In the genomic region with DNA sequence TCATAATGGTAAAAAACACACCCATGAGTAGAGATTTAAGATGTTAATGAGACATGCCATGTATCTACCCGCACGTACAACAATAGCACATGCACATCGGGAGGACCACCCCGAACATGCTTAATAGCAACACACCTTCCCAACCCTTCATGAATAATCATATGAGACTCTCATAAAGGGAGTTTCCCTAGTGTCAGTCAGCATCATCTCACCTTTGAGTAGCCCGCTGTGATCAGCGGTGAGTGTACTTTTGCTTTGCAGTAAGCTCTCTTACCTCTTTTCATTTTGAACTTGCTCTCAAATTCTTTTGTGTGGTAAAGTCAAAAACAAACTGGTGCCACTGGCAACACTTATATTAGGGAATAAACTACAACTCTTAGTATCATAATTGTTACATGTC, we compare ENCODE assay signal across 1 cellular context.
TF ChIP-seq lines count a peak whose summit lies in the region.

No MANE protein-coding gene starts in this region.

TF ChIP-seq in SK-N-SH treated with all-trans-retinoic acid at 6 μM for 48 hours, 23 proteins besides CTCF, POLR2A, EP300 and RAD21:
- TF ChIP-seq, protein P1, sequence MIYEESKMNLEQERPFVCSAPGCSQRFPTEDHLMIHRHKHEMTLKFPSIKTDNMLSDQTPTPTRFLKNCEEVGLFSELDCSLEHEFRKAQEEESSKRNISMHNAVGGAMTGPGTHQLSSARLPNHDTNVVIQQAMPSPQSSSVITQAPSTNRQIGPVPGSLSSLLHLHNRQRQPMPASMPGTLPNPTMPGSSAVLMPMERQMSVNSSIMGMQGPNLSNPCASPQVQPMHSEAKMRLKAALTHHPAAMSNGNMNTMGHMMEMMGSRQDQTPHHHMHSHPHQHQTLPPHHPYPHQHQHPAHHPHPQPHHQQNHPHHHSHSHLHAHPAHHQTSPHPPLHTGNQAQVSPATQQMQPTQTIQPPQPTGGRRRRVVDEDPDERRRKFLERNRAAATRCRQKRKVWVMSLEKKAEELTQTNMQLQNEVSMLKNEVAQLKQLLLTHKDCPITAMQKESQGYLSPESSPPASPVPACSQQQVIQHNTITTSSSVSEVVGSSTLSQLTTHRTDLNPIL (CRISPR knock-in tag; IDR thresholded peaks at IDR 0.05; ENCODE audit: low read depth) = no peak
- TF ChIP-seq ZFP30 (CRISPR knock-in tag; IDR thresholded peaks at IDR 0.05) (no peak), OSR1 (CRISPR knock-in tag; IDR thresholded peaks at IDR 0.05) (no peak), PPARA (CRISPR knock-in tag; IDR thresholded peaks at IDR 0.05; ENCODE audit: borderline replicate concordance) (no peak)
